2 cellular contexts compared by ENCODE assay signal in the genomic region with DNA sequence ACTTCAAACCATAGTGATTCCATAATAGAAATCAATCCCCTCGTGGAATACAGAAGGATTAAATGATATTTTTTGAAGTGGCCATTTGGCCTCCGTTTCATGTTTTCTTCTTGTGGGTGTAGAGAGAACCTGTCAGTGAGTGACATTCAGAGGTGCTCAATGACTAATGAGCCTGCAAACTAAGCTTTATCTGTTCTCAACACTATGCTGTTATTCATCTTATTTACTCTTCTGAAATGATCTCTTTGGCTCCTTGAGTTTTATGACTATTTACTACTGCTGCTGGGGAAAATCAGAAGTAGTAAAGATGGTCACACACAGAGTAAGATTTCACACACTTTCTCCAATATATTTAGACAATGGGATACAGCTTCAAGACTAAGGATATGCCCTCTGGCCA.
TF ChIP-seq lines count a peak whose summit lies in the region.

No MANE protein-coding gene starts in this region.

TF ChIP-seq in HEK293, 187 proteins besides CTCF, POLR2A, EP300 and RAD21 (continued from another document):
- TF ChIP-seq, protein P1, sequence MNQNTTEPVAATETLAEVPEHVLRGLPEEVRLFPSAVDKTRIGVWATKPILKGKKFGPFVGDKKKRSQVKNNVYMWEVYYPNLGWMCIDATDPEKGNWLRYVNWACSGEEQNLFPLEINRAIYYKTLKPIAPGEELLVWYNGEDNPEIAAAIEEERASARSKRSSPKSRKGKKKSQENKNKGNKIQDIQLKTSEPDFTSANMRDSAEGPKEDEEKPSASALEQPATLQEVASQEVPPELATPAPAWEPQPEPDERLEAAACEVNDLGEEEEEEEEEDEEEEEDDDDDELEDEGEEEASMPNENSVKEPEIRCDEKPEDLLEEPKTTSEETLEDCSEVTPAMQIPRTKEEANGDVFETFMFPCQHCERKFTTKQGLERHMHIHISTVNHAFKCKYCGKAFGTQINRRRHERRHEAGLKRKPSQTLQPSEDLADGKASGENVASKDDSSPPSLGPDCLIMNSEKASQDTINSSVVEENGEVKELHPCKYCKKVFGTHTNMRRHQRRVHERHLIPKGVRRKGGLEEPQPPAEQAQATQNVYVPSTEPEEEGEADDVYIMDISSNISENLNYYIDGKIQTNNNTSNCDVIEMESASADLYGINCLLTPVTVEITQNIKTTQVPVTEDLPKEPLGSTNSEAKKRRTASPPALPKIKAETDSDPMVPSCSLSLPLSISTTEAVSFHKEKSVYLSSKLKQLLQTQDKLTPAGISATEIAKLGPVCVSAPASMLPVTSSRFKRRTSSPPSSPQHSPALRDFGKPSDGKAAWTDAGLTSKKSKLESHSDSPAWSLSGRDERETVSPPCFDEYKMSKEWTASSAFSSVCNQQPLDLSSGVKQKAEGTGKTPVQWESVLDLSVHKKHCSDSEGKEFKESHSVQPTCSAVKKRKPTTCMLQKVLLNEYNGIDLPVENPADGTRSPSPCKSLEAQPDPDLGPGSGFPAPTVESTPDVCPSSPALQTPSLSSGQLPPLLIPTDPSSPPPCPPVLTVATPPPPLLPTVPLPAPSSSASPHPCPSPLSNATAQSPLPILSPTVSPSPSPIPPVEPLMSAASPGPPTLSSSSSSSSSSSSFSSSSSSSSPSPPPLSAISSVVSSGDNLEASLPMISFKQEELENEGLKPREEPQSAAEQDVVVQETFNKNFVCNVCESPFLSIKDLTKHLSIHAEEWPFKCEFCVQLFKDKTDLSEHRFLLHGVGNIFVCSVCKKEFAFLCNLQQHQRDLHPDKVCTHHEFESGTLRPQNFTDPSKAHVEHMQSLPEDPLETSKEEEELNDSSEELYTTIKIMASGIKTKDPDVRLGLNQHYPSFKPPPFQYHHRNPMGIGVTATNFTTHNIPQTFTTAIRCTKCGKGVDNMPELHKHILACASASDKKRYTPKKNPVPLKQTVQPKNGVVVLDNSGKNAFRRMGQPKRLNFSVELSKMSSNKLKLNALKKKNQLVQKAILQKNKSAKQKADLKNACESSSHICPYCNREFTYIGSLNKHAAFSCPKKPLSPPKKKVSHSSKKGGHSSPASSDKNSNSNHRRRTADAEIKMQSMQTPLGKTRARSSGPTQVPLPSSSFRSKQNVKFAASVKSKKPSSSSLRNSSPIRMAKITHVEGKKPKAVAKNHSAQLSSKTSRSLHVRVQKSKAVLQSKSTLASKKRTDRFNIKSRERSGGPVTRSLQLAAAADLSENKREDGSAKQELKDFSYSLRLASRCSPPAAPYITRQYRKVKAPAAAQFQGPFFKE (tag by site-specific recombination; IDR thresholded peaks at IDR 0.05; ENCODE audit: borderline replicate concordance), result no peak
- TF ChIP-seq SALL2 (tag by site-specific recombination; IDR thresholded peaks at IDR 0.05; ENCODE audit: borderline replicate concordance), result no peak
- TF ChIP-seq ZNF37A (tag by site-specific recombination; IDR thresholded peaks at IDR 0.05), result no peak
- TF ChIP-seq ZNF629 (tag by site-specific recombination; IDR thresholded peaks at IDR 0.05), result no peak
- TF ChIP-seq ZNF121 (tag by site-specific recombination; IDR thresholded peaks at IDR 0.05), result no peak
- TF ChIP-seq ZBTB48 (tag by site-specific recombination; IDR thresholded peaks at IDR 0.05), result no peak
- no peak for TF ChIP-seq ZNF223 (tag by site-specific recombination; IDR thresholded peaks at IDR 0.05)
- TF ChIP-seq ZNF391 (tag by site-specific recombination; IDR thresholded peaks at IDR 0.05; ENCODE audit: borderline replicate concordance, low read depth), result no peak
- TF ChIP-seq, protein P2, sequence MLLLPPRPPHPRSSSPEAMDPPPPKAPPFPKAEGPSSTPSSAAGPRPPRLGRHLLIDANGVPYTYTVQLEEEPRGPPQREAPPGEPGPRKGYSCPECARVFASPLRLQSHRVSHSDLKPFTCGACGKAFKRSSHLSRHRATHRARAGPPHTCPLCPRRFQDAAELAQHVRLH (tag by site-specific recombination; IDR thresholded peaks at IDR 0.05), result no peak
- no peak for TF ChIP-seq ZNF792 (tag by site-specific recombination; IDR thresholded peaks at IDR 0.05)
- TF ChIP-seq ZNF24 (tag by site-specific recombination; IDR thresholded peaks at IDR 0.05), result no peak

TF ChIP-seq in K562, 482 proteins besides CTCF, POLR2A, EP300 and RAD21 (continued from another document and continues in another):
- TF ChIP-seq, protein P3, sequence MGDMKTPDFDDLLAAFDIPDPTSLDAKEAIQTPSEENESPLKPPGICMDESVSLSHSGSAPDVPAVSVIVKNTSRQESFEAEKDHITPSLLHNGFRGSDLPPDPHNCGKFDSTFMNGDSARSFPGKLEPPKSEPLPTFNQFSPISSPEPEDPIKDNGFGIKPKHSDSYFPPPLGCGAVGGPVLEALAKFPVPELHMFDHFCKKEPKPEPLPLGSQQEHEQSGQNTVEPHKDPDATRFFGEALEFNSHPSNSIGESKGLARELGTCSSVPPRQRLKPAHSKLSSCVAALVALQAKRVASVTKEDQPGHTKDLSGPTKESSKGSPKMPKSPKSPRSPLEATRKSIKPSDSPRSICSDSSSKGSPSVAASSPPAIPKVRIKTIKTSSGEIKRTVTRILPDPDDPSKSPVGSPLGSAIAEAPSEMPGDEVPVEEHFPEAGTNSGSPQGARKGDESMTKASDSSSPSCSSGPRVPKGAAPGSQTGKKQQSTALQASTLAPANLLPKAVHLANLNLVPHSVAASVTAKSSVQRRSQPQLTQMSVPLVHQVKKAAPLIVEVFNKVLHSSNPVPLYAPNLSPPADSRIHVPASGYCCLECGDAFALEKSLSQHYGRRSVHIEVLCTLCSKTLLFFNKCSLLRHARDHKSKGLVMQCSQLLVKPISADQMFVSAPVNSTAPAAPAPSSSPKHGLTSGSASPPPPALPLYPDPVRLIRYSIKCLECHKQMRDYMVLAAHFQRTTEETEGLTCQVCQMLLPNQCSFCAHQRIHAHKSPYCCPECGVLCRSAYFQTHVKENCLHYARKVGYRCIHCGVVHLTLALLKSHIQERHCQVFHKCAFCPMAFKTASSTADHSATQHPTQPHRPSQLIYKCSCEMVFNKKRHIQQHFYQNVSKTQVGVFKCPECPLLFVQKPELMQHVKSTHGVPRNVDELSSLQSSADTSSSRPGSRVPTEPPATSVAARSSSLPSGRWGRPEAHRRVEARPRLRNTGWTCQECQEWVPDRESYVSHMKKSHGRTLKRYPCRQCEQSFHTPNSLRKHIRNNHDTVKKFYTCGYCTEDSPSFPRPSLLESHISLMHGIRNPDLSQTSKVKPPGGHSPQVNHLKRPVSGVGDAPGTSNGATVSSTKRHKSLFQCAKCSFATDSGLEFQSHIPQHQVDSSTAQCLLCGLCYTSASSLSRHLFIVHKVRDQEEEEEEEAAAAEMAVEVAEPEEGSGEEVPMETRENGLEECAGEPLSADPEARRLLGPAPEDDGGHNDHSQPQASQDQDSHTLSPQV (IDR thresholded peaks at IDR 0.05), result 0 out of 2 replicates have a peak, but pooled peaks have one; percentile 57
- peak; percentile 73; the same call in 1 of the 2 replicates for TF ChIP-seq POLR2AphosphoS5 (IDR thresholded peaks at IDR 0.05; ENCODE audit: control insufficient read depth, insufficient read depth, low read depth, low read length)
- peak; percentile 43; the same call in 1 of the 2 replicates for TF ChIP-seq CREB1 (IDR thresholded peaks at IDR 0.05)
- no peak for TF ChIP-seq CREB1 (CRISPR knock-in tag; IDR thresholded peaks at IDR 0.05)
- peak; percentile 96 for TF ChIP-seq SMARCE1 (IDR thresholded peaks at IDR 0.05)
- peak; percentile 89 for TF ChIP-seq MECOM (CRISPR knock-in tag; IDR thresholded peaks at IDR 0.05)
- TF ChIP-seq NCOA6 (IDR thresholded peaks at IDR 0.05), result no peak
- peak; percentile 81 for TF ChIP-seq NBN (IDR thresholded peaks at IDR 0.05; ENCODE audit: low read depth)
- peak; percentile 87 for TF ChIP-seq ZEB2 (IDR thresholded peaks at IDR 0.05)
- TF ChIP-seq ZC3H4 (CRISPR knock-in tag; IDR thresholded peaks at IDR 0.05; ENCODE audit: borderline replicate concordance), result no peak
- TF ChIP-seq CBFA2T3 (IDR thresholded peaks at IDR 0.05), result peak; percentile 93
- TF ChIP-seq, protein P4, sequence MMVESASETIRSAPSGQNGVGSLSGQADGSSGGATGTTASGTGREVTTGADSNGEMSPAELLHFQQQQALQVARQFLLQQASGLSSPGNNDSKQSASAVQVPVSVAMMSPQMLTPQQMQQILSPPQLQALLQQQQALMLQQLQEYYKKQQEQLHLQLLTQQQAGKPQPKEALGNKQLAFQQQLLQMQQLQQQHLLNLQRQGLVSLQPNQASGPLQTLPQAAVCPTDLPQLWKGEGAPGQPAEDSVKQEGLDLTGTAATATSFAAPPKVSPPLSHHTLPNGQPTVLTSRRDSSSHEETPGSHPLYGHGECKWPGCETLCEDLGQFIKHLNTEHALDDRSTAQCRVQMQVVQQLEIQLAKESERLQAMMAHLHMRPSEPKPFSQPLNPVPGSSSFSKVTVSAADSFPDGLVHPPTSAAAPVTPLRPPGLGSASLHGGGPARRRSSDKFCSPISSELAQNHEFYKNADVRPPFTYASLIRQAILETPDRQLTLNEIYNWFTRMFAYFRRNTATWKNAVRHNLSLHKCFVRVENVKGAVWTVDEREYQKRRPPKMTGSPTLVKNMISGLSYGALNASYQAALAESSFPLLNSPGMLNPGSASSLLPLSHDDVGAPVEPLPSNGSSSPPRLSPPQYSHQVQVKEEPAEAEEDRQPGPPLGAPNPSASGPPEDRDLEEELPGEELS (CRISPR knock-in tag; IDR thresholded peaks at IDR 0.05; ENCODE audit: borderline replicate concordance), result no peak
- TF ChIP-seq MTA3 (IDR thresholded peaks at IDR 0.05; ENCODE audit: borderline replicate concordance), result 0 out of 2 replicates have a peak, but pooled peaks have one; percentile 46
- TF ChIP-seq KDM5B (IDR thresholded peaks at IDR 0.05; ENCODE audit: insufficient replicate concordance, low read depth, low read length), result no peak
- TF ChIP-seq HDAC2 (IDR thresholded peaks at IDR 0.05), result peak; percentile 76
- no peak for TF ChIP-seq CBFB (CRISPR knock-in tag; IDR thresholded peaks at IDR 0.05)
- TF ChIP-seq POLR2B (IDR thresholded peaks at IDR 0.05; ENCODE audit: low read depth, partially characterized antibody), result no peak
- TF ChIP-seq FOXA1 (IDR thresholded peaks at IDR 0.05; ENCODE audit: borderline replicate concordance), result peak; percentile 54; the same call in 1 of the 2 replicates
- TF ChIP-seq HNRNPL (IDR thresholded peaks at IDR 0.05; ENCODE audit: low read depth, low read length), result no peak
- TF ChIP-seq STAT5A (IDR thresholded peaks at IDR 0.05; ENCODE audit: borderline replicate concordance, low read length), result peak; percentile 66
- TF ChIP-seq, protein P5, sequence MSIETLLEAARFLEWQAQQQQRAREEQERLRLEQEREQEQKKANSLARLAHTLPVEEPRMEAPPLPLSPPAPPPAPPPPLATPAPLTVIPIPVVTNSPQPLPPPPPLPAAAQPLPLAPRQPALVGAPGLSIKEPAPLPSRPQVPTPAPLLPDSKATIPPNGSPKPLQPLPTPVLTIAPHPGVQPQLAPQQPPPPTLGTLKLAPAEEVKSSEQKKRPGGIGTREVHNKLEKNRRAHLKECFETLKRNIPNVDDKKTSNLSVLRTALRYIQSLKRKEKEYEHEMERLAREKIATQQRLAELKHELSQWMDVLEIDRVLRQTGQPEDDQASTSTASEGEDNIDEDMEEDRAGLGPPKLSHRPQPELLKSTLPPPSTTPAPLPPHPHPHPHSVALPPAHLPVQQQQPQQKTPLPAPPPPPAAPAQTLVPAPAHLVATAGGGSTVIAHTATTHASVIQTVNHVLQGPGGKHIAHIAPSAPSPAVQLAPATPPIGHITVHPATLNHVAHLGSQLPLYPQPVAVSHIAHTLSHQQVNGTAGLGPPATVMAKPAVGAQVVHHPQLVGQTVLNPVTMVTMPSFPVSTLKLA (conservative IDR thresholded peaks at IDR 0.05), result peak; percentile 27 to 59; a peak in 3 of 4 replicates
- TF ChIP-seq, protein P6, sequence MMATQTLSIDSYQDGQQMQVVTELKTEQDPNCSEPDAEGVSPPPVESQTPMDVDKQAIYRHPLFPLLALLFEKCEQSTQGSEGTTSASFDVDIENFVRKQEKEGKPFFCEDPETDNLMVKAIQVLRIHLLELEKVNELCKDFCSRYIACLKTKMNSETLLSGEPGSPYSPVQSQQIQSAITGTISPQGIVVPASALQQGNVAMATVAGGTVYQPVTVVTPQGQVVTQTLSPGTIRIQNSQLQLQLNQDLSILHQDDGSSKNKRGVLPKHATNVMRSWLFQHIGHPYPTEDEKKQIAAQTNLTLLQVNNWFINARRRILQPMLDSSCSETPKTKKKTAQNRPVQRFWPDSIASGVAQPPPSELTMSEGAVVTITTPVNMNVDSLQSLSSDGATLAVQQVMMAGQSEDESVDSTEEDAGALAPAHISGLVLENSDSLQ (IDR thresholded peaks at IDR 0.05), result peak; percentile 96
- TF ChIP-seq, protein P7, sequence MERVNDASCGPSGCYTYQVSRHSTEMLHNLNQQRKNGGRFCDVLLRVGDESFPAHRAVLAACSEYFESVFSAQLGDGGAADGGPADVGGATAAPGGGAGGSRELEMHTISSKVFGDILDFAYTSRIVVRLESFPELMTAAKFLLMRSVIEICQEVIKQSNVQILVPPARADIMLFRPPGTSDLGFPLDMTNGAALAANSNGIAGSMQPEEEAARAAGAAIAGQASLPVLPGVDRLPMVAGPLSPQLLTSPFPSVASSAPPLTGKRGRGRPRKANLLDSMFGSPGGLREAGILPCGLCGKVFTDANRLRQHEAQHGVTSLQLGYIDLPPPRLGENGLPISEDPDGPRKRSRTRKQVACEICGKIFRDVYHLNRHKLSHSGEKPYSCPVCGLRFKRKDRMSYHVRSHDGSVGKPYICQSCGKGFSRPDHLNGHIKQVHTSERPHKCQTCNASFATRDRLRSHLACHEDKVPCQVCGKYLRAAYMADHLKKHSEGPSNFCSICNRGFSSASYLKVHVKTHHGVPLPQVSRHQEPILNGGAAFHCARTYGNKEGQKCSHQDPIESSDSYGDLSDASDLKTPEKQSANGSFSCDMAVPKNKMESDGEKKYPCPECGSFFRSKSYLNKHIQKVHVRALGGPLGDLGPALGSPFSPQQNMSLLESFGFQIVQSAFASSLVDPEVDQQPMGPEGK (CRISPR knock-in tag; IDR thresholded peaks at IDR 0.05; ENCODE audit: borderline replicate concordance), result no peak
- TF ChIP-seq, protein P8, sequence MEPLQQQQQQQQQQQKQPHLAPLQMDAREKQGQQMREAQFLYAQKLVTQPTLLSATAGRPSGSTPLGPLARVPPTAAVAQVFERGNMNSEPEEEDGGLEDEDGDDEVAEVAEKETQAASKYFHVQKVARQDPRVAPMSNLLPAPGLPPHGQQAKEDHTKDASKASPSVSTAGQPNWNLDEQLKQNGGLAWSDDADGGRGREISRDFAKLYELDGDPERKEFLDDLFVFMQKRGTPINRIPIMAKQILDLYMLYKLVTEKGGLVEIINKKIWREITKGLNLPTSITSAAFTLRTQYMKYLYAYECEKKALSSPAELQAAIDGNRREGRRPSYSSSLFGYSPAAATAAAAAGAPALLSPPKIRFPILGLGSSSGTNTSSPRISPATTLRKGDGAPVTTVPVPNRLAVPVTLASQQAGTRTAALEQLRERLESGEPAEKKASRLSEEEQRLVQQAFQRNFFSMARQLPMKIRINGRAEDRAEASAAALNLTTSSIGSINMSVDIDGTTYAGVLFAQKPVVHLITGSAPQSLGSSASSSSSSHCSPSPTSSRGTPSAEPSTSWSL (CRISPR knock-in tag; IDR thresholded peaks at IDR 0.05; ENCODE audit: borderline replicate concordance), result no peak
- peak; percentile 98 for TF ChIP-seq DPF2 (IDR thresholded peaks at IDR 0.05)
- TF ChIP-seq, protein P9, sequence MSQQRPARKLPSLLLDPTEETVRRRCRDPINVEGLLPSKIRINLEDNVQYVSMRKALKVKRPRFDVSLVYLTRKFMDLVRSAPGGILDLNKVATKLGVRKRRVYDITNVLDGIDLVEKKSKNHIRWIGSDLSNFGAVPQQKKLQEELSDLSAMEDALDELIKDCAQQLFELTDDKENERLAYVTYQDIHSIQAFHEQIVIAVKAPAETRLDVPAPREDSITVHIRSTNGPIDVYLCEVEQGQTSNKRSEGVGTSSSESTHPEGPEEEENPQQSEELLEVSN (IDR thresholded peaks at IDR 0.05; ENCODE audit: borderline replicate concordance in 1 of 2, extremely low read depth in 1 of 2, insufficient read depth in 1 of 2, insufficient read length in 1 of 2, low read depth in 1 of 2, low read length in 1 of 2, poor library complexity in 1 of 2, severe bottlenecking in 1 of 2), result no peak
- TF ChIP-seq HNRNPK (IDR thresholded peaks at IDR 0.05; ENCODE audit: low read depth, low read length, poor library complexity, severe bottlenecking), result no peak
- no peak for TF ChIP-seq HDGF (IDR thresholded peaks at IDR 0.05)
- peak; percentile 89 for TF ChIP-seq EHMT2 (IDR thresholded peaks at IDR 0.05)
